8 cellular contexts compared by ENCODE assay signal in genomic region chr4:56656346-56656643, GRCh38. TPM values are rescaled to one million over a fixed set of nuclear protein-coding genes. Genes with fewer than 3 reads are reported as not detected.
DNase-seq lines count a peak whose midpoint lies in the region; TF ChIP-seq lines count a peak whose summit lies in the region.

No MANE protein-coding gene starts in this region.

- peaks cover 65% of the 10 kb centered on the region for H3K27me3 Mint-ChIP-seq in osteocyte (ENCODE audit: unreplicated experiment)

- H3K4me3 ChIP-seq in fibroblast of mammary gland (ENCODE audit: control insufficient read depth, low read depth, low read length) = peak overlapping the region; percentile 32

- H3K36me3 Mint-ChIP-seq in osteocyte (ENCODE audit: unreplicated experiment) = no peaks in the 10 kb centered on the region

- H3K27ac Mint-ChIP-seq in osteocyte (ENCODE audit: unreplicated experiment) = no peak overlapping the region

- no peaks in the 10 kb centered on the region for H3K9me3 Mint-ChIP-seq in osteocyte (ENCODE audit: unreplicated experiment)

- DNase-seq in HCEC 1CT (peak; percentile 50), activated T-cell treated with anti-CD3 and anti-CD28 coated beads for 24 hours (ENCODE audit: low read depth) (peak; percentile 36), fibroblast of mammary gland (ENCODE audit: low read depth) (no peak), osteocyte (ENCODE audit: extremely low spot score, unreplicated experiment) (no peak), amniotic stem cell (lab: John Stamatoyannopoulos, UW) (no peak), GF-D8 (lab: John Stamatoyannopoulos, UW) (no peak), DMS79 treated with DMSO at 0.1 percent for 48 hours (lab: John Stamatoyannopoulos, UW) (no peak), NCI-H2227 (lab: John Stamatoyannopoulos, UW; ENCODE audit: unreplicated experiment) (no peak)

- TF ChIP-seq CTCF in fibroblast of mammary gland (conservative IDR thresholded peaks at IDR 0.05; ENCODE audit: control insufficient read depth, insufficient read depth, low read depth, low read length) = peak; percentile 36
- TF ChIP-seq CTCF in osteocyte (IDR thresholded peaks at IDR 0.05) = no peak

- peaks cover 13% of the 10 kb centered on the region for H3K4me1 Mint-ChIP-seq in osteocyte (ENCODE audit: unreplicated experiment)

- peak overlapping the region; percentile 63 for H3K4me3 Mint-ChIP-seq in osteocyte (ENCODE audit: unreplicated experiment)

RNA-seq across cellular contexts. Expression of gene HOPX, which starts 24.8 kb away (rescaled TPM):
- total RNA-seq in osteocyte = 0.35 TPM in 1 of 2 replicates, not detected in the other

Comparison
In these comparisons a context has a peak if more than half of its experiments do, and no peak if none do; other contexts are left out.
1. DNase-seq: peak in HCEC 1CT (single experiment) and activated T-cell treated with anti-CD3 and anti-CD28 coated beads for 24 hours (single experiment); none in fibroblast of mammary gland (single experiment), osteocyte (single experiment), amniotic stem cell (single experiment), GF-D8 (single experiment), DMS79 treated with DMSO at 0.1 percent for 48 hours (single experiment) and NCI-H2227 (single experiment).